Comparison of ENCODE assay signal across 8 cellular contexts in the genomic region with DNA sequence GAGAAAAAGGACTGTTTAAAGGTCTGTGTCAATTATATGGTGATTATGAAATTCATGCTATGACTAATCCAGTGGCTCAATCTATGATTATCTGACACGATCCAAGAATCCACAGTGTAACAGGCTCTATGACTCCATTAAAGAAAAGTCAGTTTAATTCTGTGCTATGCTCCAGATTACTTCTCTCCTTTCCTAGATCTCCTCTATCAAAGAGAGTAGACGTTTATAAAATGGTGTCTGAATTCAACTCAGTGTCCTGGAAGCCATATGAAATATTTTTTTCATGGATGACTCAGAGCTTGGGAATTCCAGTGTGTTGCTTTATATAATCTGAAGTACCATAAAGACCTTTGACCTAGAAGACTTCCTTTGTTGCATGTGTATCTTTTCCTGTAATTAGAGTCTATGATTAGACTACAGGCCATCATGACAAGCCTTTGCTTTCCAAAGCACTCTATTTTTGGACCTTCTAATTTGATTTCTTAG. TPM values are rescaled to one million over a fixed set of nuclear protein-coding genes. Genes with fewer than 3 reads are reported as not detected.
DNase-seq lines count a peak whose midpoint lies in the region; ATAC-seq, FAIRE-seq and TF ChIP-seq lines count a peak whose summit lies in the region.

No MANE protein-coding gene starts in this region.

- H3K79me2 ChIP-seq in GM12878 (ENCODE audit: control insufficient read depth, insufficient read depth, low read length) (no peaks in the 10 kb centered on the region), HepG2 (ENCODE audit: insufficient read depth, low read length) (no peaks in the 10 kb centered on the region)

- no peak overlapping the region for H3K9ac ChIP-seq in GM12878 (ENCODE audit: control insufficient read depth, insufficient read depth, low read length)
- no peak overlapping the region for H3K9ac ChIP-seq in HepG2 (ENCODE audit: insufficient read depth, low read depth, low read length)

- in situ Hi-C loops in GM12878 (cut with MboI) (no loop called here), HepG2 (cut with HindIII; ENCODE audit: extremely low pct_ligation_motif_present, low pct_unique_long_range_greater_than_20kb) (no loop called here)

- WGBS in A549 (ENCODE audit: missing lambda C conversion rate), result 5% methylated on average over 2 of the region's 2 CpGs
- 94% methylated on average over 2 of the region's 2 CpGs for WGBS in GM12878 (ENCODE audit: insufficient coverage, insufficient replicate concordance, low lambda C conversion rate, missing lambda C conversion rate)
- 53% methylated on average over 2 of the region's 2 CpGs for WGBS in HepG2 (ENCODE audit: low lambda C conversion rate)

- FAIRE-seq in A549 (lab: Jason Lieb, UNC) (peak; percentile 86), GM12878 (lab: Jason Lieb, UNC) (peak; percentile 83), HepG2 (lab: Jason Lieb, UNC) (no peak), frontal cortex (lab: Jason Lieb, UNC) (no peak), D721Med (lab: Jason Lieb, UNC) (no peak)

- no peak for TF ChIP-seq CTCF in A549 (IDR thresholded peaks at IDR 0.05)
- TF ChIP-seq CTCF in GM12878 (IDR thresholded peaks at IDR 0.05 in 2 of 3, conservative IDR thresholded peaks at IDR 0.05 in 1 of 3; ENCODE audit: control insufficient read depth in 2 of 3, extremely low read depth in 1 of 3, insufficient read depth in 1 of 3, low read depth in 3 of 3, low read length in 3 of 3), result no peak
- no peak for TF ChIP-seq CTCF in HepG2 (CRISPR knock-in tag; IDR thresholded peaks at IDR 0.05)
- no peak for TF ChIP-seq CTCF in D721Med (IDR thresholded peaks at IDR 0.05; ENCODE audit: insufficient read depth, missing control alignments)

- H3K4me3 ChIP-seq in A549, result no peak overlapping the region; the same call in 2 of the 3 replicates
- H3K4me3 ChIP-seq in GM12878, result no peak overlapping the region
- H3K4me3 ChIP-seq in HepG2 (replicated peaks in 1 of 3; ENCODE audit: insufficient read depth in 1 of 3, low read depth in 2 of 3, low read length in 3 of 3), result no peak overlapping the region

- no peaks in the 10 kb centered on the region for H4K20me1 ChIP-seq in GM12878 (ENCODE audit: control insufficient read depth, insufficient read depth)
- no peaks in the 10 kb centered on the region for H4K20me1 ChIP-seq in HepG2 (ENCODE audit: insufficient read depth, low read length)

- H3K9me3 ChIP-seq in A549, result no peaks in the 10 kb centered on the region
- no peaks in the 10 kb centered on the region for H3K9me3 ChIP-seq in GM12878 (replicated peaks; ENCODE audit: control insufficient read depth, insufficient read depth, low read length)
- no peaks in the 10 kb centered on the region for H3K9me3 ChIP-seq in HepG2 (ENCODE audit: low read length)

- CTCF ChIA-PET in A549 (lab: Yijun Ruan, JAX), result interaction anchor here (0.6 to 2.8 kb wide), 6 partner anchors 9 to 252 kb away, joined by 3 to 8 read pairs (median 4); a partner anchor contains a TSS
- CTCF ChIA-PET in GM12878 (lab: Yijun Ruan, JAX), result interaction anchor here (0.6 to 1.7 kb wide), 10 partner anchors 8 to 427 kb away, joined by 3 to 6 read pairs (median 4); no protein-coding TSS in a partner anchor
- CTCF ChIA-PET in HepG2 (lab: Yijun Ruan, JAX; ENCODE audit: low intra/inter-chr PET ratio, low total read pairs), result no interaction called here

- TF ChIP-seq RAD21 in A549 (conservative IDR thresholded peaks at IDR 0.05 in 1 of 2, IDR thresholded peaks at IDR 0.05 in 1 of 2) (no peak), GM12878 (IDR thresholded peaks at IDR 0.05; ENCODE audit: insufficient read depth, low read depth, low read length) (no peak), HepG2 (CRISPR knock-in tag; IDR thresholded peaks at IDR 0.05) (no peak)

- RAD21 ChIA-PET in GM12878 (lab: Charles Lee; ENCODE audit: unreplicated experiment), result no interaction called here

- TF ChIP-seq POLR2A in A549 (IDR thresholded peaks at IDR 0.05; ENCODE audit: low read length) (no peak), GM12878 (IDR thresholded peaks at IDR 0.05; ENCODE audit: low read depth, low read length) (no peak), HepG2 (IDR thresholded peaks at IDR 0.05; ENCODE audit: insufficient read depth in 1 of 2, low read depth in 2 of 2, low read length in 2 of 2) (no peak), GM18505 (IDR thresholded peaks at IDR 0.05; ENCODE audit: borderline replicate concordance, extremely low read depth, insufficient read depth, insufficient read length) (no peak)

- H3K27me3 ChIP-seq in GM12878 (replicated peaks in 1 of 2; ENCODE audit: control insufficient read depth in 2 of 2, insufficient read depth in 2 of 2, low read length in 1 of 2) (no peaks in the 10 kb centered on the region), HepG2 (ENCODE audit: control insufficient read depth in 1 of 2, insufficient read depth in 2 of 2, low read length in 2 of 2) (no peaks in the 10 kb centered on the region)

- ATAC-seq in A549 (peak; percentile 79), GM12878 (no peak), HepG2 (no peak), HG03354 (IDR thresholded peaks at IDR 0.05; ENCODE audit: poor library complexity, severe bottlenecking, unreplicated experiment) (no peak), GM18505 (IDR thresholded peaks at IDR 0.05; ENCODE audit: unreplicated experiment) (no peak)

- BruUV-seq in GM12878 (replicated peaks; lab: Mats Ljungman, UMichigan), result no TSS peak
- no TSS peak for BruUV-seq in HepG2 (replicated peaks; lab: Mats Ljungman, UMichigan)

- H3K27ac ChIP-seq in A549, result peak overlapping the region; percentile 54 to 77
- H3K27ac ChIP-seq in GM12878 (ENCODE audit: control insufficient read depth, insufficient read depth), result no peak overlapping the region
- no peak overlapping the region for H3K27ac ChIP-seq in HepG2 (ENCODE audit: extremely low read length, insufficient read depth, low read length)

- H2AFZ ChIP-seq in GM12878 (ENCODE audit: control insufficient read depth, low read depth, low read length) (no peak overlapping the region), HepG2 (ENCODE audit: low read length) (no peak overlapping the region)

- intact Hi-C loops in GM12878 (cut with micrococcal nuclease; ENCODE audit: unreplicated experiment), result no loop called here
- intact Hi-C loops in HepG2 (cut with micrococcal nuclease; ENCODE audit: unreplicated experiment), result loop anchor here (5.0 kb wide), 2 partner anchors 35 to 55 kb away; no protein-coding TSS in a partner anchor

- H3K4me2 ChIP-seq in A549 (peak overlapping the region; percentile 66), GM12878 (ENCODE audit: control insufficient read depth, insufficient read depth) (no peak overlapping the region), HepG2 (ENCODE audit: low read depth, low read length) (no peak overlapping the region)

- SMC1A ChIA-PET in GM12878 (lab: Charles Lee; ENCODE audit: uncharacterized antibody, unreplicated experiment), result interaction anchor here (0.9 to 1.4 kb wide), 3 partner anchors 52 to 144 kb away, joined by 3 to 4 read pairs (median 3); no protein-coding TSS in a partner anchor

- H3K4me1 ChIP-seq in A549, result peaks cover 24% of the 10 kb centered on the region
- peaks cover 3% of the 10 kb centered on the region; the same call in 1 of the 2 replicates for H3K4me1 ChIP-seq in GM12878 (ENCODE audit: control insufficient read depth, insufficient read depth, low read length)
- H3K4me1 ChIP-seq in HepG2 (ENCODE audit: insufficient read depth, low read length), result peaks cover 15% of the 10 kb centered on the region

- TF ChIP-seq EP300 in A549 (IDR thresholded peaks at IDR 0.05), result no peak
- TF ChIP-seq EP300 in GM12878 (IDR thresholded peaks at IDR 0.05; ENCODE audit: borderline replicate concordance in 1 of 2, control insufficient read depth in 1 of 2, low read depth in 2 of 2, low read length in 2 of 2), result no peak
- TF ChIP-seq EP300 in HepG2 (IDR thresholded peaks at IDR 0.05; ENCODE audit: low read depth in 2 of 2, low read length in 2 of 2), result no peak
- TF ChIP-seq EP300 in HepG2 (CRISPR knock-in tag; IDR thresholded peaks at IDR 0.05; ENCODE audit: borderline replicate concordance), result no peak

- POLR2A ChIA-PET in A549 (lab: Yijun Ruan, JAX), result no interaction called here
- POLR2A ChIA-PET in GM12878 (lab: Charles Lee), result no interaction called here
- POLR2A ChIA-PET in HepG2 (lab: Yijun Ruan, JAX), result no interaction called here

- H3K36me3 ChIP-seq in GM12878 (ENCODE audit: control insufficient read depth in 2 of 2, insufficient read depth in 2 of 2, low read length in 1 of 2) (no peaks in the 10 kb centered on the region), HepG2 (replicated peaks in 1 of 2; ENCODE audit: control insufficient read depth in 1 of 2, insufficient read depth in 2 of 2, low read length in 2 of 2) (no peaks in the 10 kb centered on the region)

- DNase-seq in A549 (ENCODE audit: low read depth in 1 of 2, low spot score in 1 of 2) (peak; percentile 63 to 68), HT-29 (ENCODE audit: low spot score) (peak; percentile 92), GM12878 (ENCODE audit: low read depth, low spot score) (no peak), HepG2 (ENCODE audit: low spot score) (peak; percentile 14), frontal cortex (ENCODE audit: low spot score in 2 of 2) (no peak), D721Med (ENCODE audit: insufficient read length, low spot score) (no peak)

RNA-seq across cellular contexts. Expression of a gene that starts 27.0 kb away (rescaled TPM):
- polyA plus RNA-seq in A549 (2011; rRNA removed) (73.2 and 82.5 TPM in 2 replicates), A549 (2017; fragmentation: RNase III; extraction: RNeasy Plus Mini Kit Qiagen cat#74134 plus additional on column Dnase treatment) (15.9 to 17.6 TPM (median 16.6 TPM) in 3 replicates), GM12878 (2011; rRNA removed) (31.8 and 34.0 TPM in 2 replicates), GM12878 (2014; fragmentation: Illumina TruSeq; extraction: Trizol) (23.1 and 32.3 TPM in 2 replicates), GM12878 (2014; fragmentation: Nextera tagmentation; extraction: Ambion mirVana) (1 to 10 TPM; 2.5 to 5.6 TPM), GM12878 (2014; rRNA removed) (9.6 and 11.3 TPM in 2 replicates), GM12878 (2016; fragmentation: Nextera tagmentation; extraction: Ambion mirVana) (1 to 10 TPM; 4.3 to 4.7 TPM), HepG2 (2011; rRNA removed) (26.5 and 26.8 TPM in 2 replicates)
- polyA plus RNA-seq in A549 (2012; cell fraction: cytosol; rRNA removed), result 16.5 and 17.0 TPM in 2 replicates
- polyA plus RNA-seq in A549 (2012; cell fraction: nucleus; rRNA removed), result 16.4 and 20.9 TPM in 2 replicates
- 144 and 186 TPM in 2 replicates for polyA minus RNA-seq in A549 (2011; rRNA and poly(A)+ RNA removed)
- 26.8 and 41.0 TPM in 2 replicates for total RNA-seq in HT-29 (2014; rRNA removed; shearing (Covaris generic))
- 318 and 328 TPM in 2 replicates for total RNA-seq in GM12878 (2013; cell fraction: nucleolus; rRNA removed)
- total RNA-seq in GM12878 (2014; rRNA removed) (22.3 and 24.6 TPM in 2 replicates), GM12878 (2014; rRNA removed; fragmentation: Illumina TruSeq; extraction: Trizol) (21.9 and 22.9 TPM in 2 replicates), GM12878 (2021) (26.3 and 29.4 TPM in 2 replicates), HepG2 (2016; rRNA removed; fragmentation: Illumina TruSeq; extraction: Trizol) (21.5 and 35.4 TPM in 2 replicates), frontal cortex (96.6 TPM)
- polyA plus RNA-seq in GM12878 (2011; ENCODE audit: low read depth), result 9.3 TPM
- polyA plus RNA-seq in GM12878 (2011; cell fraction: cytosol; rRNA removed), result 22.8 and 26.9 TPM in 2 replicates
- 35.4 and 43.3 TPM in 2 replicates for polyA plus RNA-seq in GM12878 (2011; cell fraction: nucleus; rRNA removed)
- 11.5 and 12.8 TPM in 2 replicates for polyA plus RNA-seq in GM12878 (2012)
- 125 and 147 TPM in 2 replicates for polyA minus RNA-seq in GM12878 (2011; rRNA and poly(A)+ RNA removed)
- polyA minus RNA-seq in GM12878 (2011; cell fraction: cytosol; rRNA and poly(A)+ RNA removed), result 40.0 and 54.0 TPM in 2 replicates
- polyA minus RNA-seq in GM12878 (2011; cell fraction: nucleus; rRNA and poly(A)+ RNA removed), result 101 and 142 TPM in 2 replicates
- 17.1 and 28.3 TPM in 2 replicates for total RNA-seq in HepG2 (2016; cell fraction: cytosol; rRNA removed; fragmentation: Illumina TruSeq; extraction: Trizol; ENCODE audit: low read depth)
- total RNA-seq in HepG2 (2016; cell fraction: insoluble cytoplasmic fraction; rRNA removed; fragmentation: Illumina TruSeq; extraction: Trizol), result 18.5 and 33.9 TPM in 2 replicates
- total RNA-seq in HepG2 (2016; cell fraction: membrane; rRNA removed; fragmentation: Illumina TruSeq; extraction: Trizol), result 11.5 and 14.4 TPM in 2 replicates
- total RNA-seq in HepG2 (2016; cell fraction: nucleus; rRNA removed; fragmentation: Illumina TruSeq; extraction: Trizol), result 47.7 and 52.4 TPM in 2 replicates
- polyA plus RNA-seq in HepG2 (2011; cell fraction: cytosol; rRNA removed), result 14.5 and 21.4 TPM in 2 replicates
- 41.8 and 42.7 TPM in 2 replicates for polyA plus RNA-seq in HepG2 (2011; cell fraction: nucleus; rRNA removed)
- 15.1 and 18.4 TPM in 2 replicates for polyA plus RNA-seq in HepG2 (2012)
- polyA plus RNA-seq in HepG2 (2016; cell fraction: cytosol; fragmentation: Illumina TruSeq; extraction: Trizol; ENCODE audit: low read depth), result 0.50 and 0.57 TPM in 2 replicates
- 19.3 and 19.5 TPM in 2 replicates for polyA plus RNA-seq in HepG2 (2016; cell fraction: insoluble cytoplasmic fraction; fragmentation: Illumina TruSeq; extraction: Trizol; ENCODE audit: low read depth)
- 1.2 and 1.3 TPM in 2 replicates for polyA plus RNA-seq in HepG2 (2016; cell fraction: membrane; fragmentation: Illumina TruSeq; extraction: Trizol; ENCODE audit: low read depth)
- 19.1 and 25.9 TPM in 2 replicates for polyA plus RNA-seq in HepG2 (2016; cell fraction: nucleus; fragmentation: Illumina TruSeq; extraction: Trizol; ENCODE audit: insufficient read depth, low read depth)
- 108 and 118 TPM in 2 replicates for polyA minus RNA-seq in HepG2 (2011; rRNA and poly(A)+ RNA removed; ENCODE audit: low replicate concordance)
- 59.6 and 76.9 TPM in 2 replicates for polyA minus RNA-seq in HepG2 (2011; cell fraction: cytosol; rRNA and poly(A)+ RNA removed)
- 229 and 246 TPM in 2 replicates for polyA minus RNA-seq in HepG2 (2011; cell fraction: nucleus; rRNA and poly(A)+ RNA removed)

Comparison
In these comparisons a context has a peak if more than half of its experiments do, and no peak if none do; other contexts are left out.
1. ATAC-seq: peak in A549 (2 of 2); none in GM12878 (single experiment), HepG2 (single experiment), HG03354 (single experiment) and GM18505 (single experiment).
2. DNase-seq: peak in A549 (2 of 2), HT-29 (single experiment) and HepG2 (single experiment); none in GM12878 (single experiment), frontal cortex (0 of 2) and D721Med (single experiment).
3. H3K27ac ChIP-seq: peak in A549 (2 of 2); none in GM12878 (single experiment) and HepG2 (single experiment).